1 cellular context compared by ENCODE assay signal in the genomic region with DNA sequence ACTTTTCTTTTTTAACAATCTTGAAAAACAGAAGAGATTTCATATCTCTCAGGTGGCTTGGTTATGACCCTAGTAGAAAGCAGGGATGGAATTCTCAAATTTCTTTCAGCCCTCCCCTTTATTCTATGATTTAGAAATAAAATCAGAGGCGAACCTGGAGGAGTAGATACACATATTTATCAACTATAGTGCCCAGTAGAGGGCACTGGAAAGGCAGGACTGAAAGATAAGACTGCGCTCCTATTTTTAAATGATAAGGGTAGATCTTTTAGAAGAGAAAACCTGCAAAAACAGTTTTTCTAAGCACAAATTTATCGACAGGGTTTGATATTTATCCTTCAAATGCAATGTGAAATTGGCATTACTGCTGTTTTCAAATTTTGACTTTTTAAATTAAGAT.
TF ChIP-seq lines count a peak whose summit lies in the region.

No MANE protein-coding gene starts in this region.

TF ChIP-seq in GM23338, 12 proteins besides CTCF, POLR2A, EP300 and RAD21 (continued from another document):
- TF ChIP-seq, protein P1, sequence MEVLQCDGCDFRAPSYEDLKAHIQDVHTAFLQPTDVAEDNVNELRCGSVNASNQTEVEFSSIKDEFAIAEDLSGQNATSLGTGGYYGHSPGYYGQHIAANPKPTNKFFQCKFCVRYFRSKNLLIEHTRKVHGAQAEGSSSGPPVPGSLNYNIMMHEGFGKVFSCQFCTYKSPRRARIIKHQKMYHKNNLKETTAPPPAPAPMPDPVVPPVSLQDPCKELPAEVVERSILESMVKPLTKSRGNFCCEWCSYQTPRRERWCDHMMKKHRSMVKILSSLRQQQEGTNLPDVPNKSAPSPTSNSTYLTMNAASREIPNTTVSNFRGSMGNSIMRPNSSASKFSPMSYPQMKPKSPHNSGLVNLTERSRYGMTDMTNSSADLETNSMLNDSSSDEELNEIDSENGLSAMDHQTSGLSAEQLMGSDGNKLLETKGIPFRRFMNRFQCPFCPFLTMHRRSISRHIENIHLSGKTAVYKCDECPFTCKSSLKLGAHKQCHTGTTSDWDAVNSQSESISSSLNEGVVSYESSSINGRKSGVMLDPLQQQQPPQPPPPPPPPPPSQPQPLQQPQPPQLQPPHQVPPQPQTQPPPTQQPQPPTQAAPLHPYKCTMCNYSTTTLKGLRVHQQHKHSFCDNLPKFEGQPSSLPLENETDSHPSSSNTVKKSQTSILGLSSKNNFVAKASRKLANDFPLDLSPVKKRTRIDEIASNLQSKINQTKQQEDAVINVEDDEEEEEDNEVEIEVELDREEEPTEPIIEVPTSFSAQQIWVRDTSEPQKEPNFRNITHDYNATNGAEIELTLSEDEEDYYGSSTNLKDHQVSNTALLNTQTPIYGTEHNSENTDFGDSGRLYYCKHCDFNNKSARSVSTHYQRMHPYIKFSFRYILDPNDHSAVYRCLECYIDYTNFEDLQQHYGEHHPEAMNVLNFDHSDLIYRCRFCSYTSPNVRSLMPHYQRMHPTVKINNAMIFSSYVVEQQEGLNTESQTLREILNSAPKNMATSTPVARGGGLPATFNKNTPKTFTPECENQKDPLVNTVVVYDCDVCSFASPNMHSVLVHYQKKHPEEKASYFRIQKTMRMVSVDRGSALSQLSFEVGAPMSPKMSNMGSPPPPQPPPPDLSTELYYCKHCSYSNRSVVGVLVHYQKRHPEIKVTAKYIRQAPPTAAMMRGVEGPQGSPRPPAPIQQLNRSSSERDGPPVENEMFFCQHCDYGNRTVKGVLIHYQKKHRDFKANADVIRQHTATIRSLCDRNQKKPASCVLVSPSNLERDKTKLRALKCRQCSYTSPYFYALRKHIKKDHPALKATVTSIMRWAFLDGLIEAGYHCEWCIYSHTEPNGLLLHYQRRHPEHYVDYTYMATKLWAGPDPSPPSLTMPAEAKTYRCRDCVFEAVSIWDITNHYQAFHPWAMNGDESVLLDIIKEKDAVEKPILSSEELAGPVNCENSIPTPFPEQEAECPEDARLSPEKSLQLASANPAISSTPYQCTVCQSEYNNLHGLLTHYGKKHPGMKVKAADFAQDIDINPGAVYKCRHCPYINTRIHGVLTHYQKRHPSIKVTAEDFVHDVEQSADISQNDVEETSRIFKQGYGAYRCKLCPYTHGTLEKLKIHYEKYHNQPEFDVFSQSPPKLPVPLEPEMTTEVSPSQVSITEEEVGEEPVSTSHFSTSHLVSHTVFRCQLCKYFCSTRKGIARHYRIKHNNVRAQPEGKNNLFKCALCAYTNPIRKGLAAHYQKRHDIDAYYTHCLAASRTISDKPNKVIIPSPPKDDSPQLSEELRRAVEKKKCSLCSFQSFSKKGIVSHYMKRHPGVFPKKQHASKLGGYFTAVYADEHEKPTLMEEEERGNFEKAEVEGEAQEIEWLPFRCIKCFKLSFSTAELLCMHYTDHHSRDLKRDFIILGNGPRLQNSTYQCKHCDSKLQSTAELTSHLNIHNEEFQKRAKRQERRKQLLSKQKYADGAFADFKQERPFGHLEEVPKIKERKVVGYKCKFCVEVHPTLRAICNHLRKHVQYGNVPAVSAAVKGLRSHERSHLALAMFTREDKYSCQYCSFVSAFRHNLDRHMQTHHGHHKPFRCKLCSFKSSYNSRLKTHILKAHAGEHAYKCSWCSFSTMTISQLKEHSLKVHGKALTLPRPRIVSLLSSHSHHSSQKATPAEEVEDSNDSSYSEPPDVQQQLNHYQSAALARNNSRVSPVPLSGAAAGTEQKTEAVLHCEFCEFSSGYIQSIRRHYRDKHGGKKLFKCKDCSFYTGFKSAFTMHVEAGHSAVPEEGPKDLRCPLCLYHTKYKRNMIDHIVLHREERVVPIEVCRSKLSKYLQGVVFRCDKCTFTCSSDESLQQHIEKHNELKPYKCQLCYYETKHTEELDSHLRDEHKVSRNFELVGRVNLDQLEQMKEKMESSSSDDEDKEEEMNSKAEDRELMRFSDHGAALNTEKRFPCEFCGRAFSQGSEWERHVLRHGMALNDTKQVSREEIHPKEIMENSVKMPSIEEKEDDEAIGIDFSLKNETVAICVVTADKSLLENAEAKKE (CRISPR knock-in tag; IDR thresholded peaks at IDR 0.05), result no peak
- TF ChIP-seq, protein P2, sequence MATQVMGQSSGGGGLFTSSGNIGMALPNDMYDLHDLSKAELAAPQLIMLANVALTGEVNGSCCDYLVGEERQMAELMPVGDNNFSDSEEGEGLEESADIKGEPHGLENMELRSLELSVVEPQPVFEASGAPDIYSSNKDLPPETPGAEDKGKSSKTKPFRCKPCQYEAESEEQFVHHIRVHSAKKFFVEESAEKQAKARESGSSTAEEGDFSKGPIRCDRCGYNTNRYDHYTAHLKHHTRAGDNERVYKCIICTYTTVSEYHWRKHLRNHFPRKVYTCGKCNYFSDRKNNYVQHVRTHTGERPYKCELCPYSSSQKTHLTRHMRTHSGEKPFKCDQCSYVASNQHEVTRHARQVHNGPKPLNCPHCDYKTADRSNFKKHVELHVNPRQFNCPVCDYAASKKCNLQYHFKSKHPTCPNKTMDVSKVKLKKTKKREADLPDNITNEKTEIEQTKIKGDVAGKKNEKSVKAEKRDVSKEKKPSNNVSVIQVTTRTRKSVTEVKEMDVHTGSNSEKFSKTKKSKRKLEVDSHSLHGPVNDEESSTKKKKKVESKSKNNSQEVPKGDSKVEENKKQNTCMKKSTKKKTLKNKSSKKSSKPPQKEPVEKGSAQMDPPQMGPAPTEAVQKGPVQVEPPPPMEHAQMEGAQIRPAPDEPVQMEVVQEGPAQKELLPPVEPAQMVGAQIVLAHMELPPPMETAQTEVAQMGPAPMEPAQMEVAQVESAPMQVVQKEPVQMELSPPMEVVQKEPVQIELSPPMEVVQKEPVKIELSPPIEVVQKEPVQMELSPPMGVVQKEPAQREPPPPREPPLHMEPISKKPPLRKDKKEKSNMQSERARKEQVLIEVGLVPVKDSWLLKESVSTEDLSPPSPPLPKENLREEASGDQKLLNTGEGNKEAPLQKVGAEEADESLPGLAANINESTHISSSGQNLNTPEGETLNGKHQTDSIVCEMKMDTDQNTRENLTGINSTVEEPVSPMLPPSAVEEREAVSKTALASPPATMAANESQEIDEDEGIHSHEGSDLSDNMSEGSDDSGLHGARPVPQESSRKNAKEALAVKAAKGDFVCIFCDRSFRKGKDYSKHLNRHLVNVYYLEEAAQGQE (IDR thresholded peaks at IDR 0.05; ENCODE audit: unreplicated experiment), result no peak
- TF ChIP-seq POLR2AphosphoS5 (IDR thresholded peaks at IDR 0.05; ENCODE audit: low read depth) (no peak), NANOG (IDR thresholded peaks at IDR 0.05; ENCODE audit: borderline replicate concordance) (no peak), EZH2phosphoT487 (IDR thresholded peaks at IDR 0.05; ENCODE audit: unreplicated experiment) (no peak), EZH2 (IDR thresholded peaks at IDR 0.05; ENCODE audit: low read depth, unreplicated experiment) (no peak), STAT1 (IDR thresholded peaks at IDR 0.05; ENCODE audit: unreplicated experiment) (no peak), ZNF331 (CRISPR knock-in tag; IDR thresholded peaks at IDR 0.05; ENCODE audit: low read depth) (no peak), ZNF114 (CRISPR knock-in tag; IDR thresholded peaks at IDR 0.05) (no peak), JUNB (IDR thresholded peaks at IDR 0.05; ENCODE audit: unreplicated experiment) (no peak)
